In the genomic region with DNA sequence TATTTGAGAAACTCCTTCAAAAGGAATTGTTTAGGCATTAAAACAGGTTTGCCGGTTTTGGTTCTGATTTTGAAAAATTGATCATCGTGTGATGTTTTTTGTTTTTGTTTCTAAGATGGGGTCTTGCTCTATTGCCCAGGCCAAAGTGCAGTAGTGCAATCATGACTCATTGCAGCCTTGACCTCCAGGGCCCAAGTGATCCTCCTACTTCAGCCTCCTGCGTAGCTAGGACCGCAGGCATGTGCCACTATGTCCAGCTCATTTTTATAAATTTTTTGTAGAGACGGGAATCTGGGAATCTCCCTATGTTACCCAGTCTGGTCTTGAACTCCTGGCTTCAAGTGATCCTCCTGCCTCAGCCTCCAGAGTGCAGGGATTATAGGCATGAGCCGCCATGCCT, we compare ENCODE assay signal across 27 cellular contexts.
"Had no signal": no experiment of that assay in that cellular context is flagged by ENCODE, and none has a peak within 500 bp of the region (broad histone marks: within the 10 kb centered on the region; RNA-seq: fewer than 3 reads in every experiment).

No MANE protein-coding gene starts in this region.

- H3K27me3 ChIP-seq: heart left ventricle, left lung, neural progenitor cell, ovary, sigmoid colon, spleen, suprapubic skin, tibial artery, uterus had no signal

- H3K27me3 Mint-ChIP-seq: naive B cell; stimulated activated naive CD8-positive, alpha-beta T cell treated with anti-CD3 and anti-CD28 coated beads, Interleukin-15, Interleukin-2, amounts not matched to agents 100 ng/mL and 50 ng/mL, for 24 hours; type B pancreatic cell had no signal

- H3K9me3 Mint-ChIP-seq: immature natural killer cell; naive B cell; natural killer cell; stimulated activated effector memory CD8-positive, alpha-beta T cell treated with anti-CD3 and anti-CD28 coated beads, Interleukin-12 subunit alpha, Interleukin-12 subunit beta, amount 100 ng/mL, for 72 hours; stimulated activated naive CD8-positive, alpha-beta T cell treated with anti-CD3 and anti-CD28 coated beads, Interleukin-15, Interleukin-2, amounts not matched to agents 100 ng/mL and 50 ng/mL, for 24 hours; type B pancreatic cell had no signal

- H3K36me3 Mint-ChIP-seq: natural killer cell had no signal

- H3K4me1 ChIP-seq: uterus had no signal

- H3K36me3 ChIP-seq: heart left ventricle, left lung, neural progenitor cell, ovary, sigmoid colon, spleen, suprapubic skin, thoracic aorta, tibial artery, uterus had no signal

- H3K27ac Mint-ChIP-seq: immature natural killer cell; mesothelial cell of epicardium; nephron progenitor cell; neural progenitor cell; stimulated activated effector memory CD8-positive, alpha-beta T cell treated with anti-CD3 and anti-CD28 coated beads, Interleukin-12 subunit alpha, Interleukin-12 subunit beta, amount 100 ng/mL, for 72 hours; stimulated activated naive CD8-positive, alpha-beta T cell treated with anti-CD3 and anti-CD28 coated beads, Interleukin-15, Interleukin-2, amounts not matched to agents 100 ng/mL and 50 ng/mL, for 24 hours had no signal

- H3K9ac ChIP-seq: neural progenitor cell had no signal

- H3K27ac ChIP-seq: heart left ventricle, left lung, neural progenitor cell, ovary, psoas muscle, sigmoid colon, spleen, suprapubic skin, thoracic aorta, tibial artery, uterus had no signal

- H3K4me3 Mint-ChIP-seq: immature natural killer cell; mesothelial cell of epicardium; naive B cell; natural killer cell; nephron progenitor cell; neural progenitor cell; stimulated activated effector memory CD8-positive, alpha-beta T cell treated with anti-CD3 and anti-CD28 coated beads, Interleukin-12 subunit alpha, Interleukin-12 subunit beta, amount 100 ng/mL, for 72 hours; stimulated activated naive CD8-positive, alpha-beta T cell treated with anti-CD3 and anti-CD28 coated beads, Interleukin-15, Interleukin-2, amounts not matched to agents 100 ng/mL and 50 ng/mL, for 24 hours; type B pancreatic cell had no signal

- H3K4me3 ChIP-seq: heart left ventricle, left lung, lung, neural progenitor cell, ovary, psoas muscle, sigmoid colon, spleen, suprapubic skin, thoracic aorta, tibial artery, uterus had no signal

- H3K9me3 ChIP-seq: heart left ventricle, left lung, ovary, psoas muscle, sigmoid colon, spleen, suprapubic skin, thoracic aorta, tibial artery, uterus had no signal

- DNase-seq: heart left ventricle; hypothalamus; immature natural killer cell; kidney; left colon; left lung; mesendoderm; naive B cell; natural killer cell; nephron progenitor cell; ovary; psoas muscle; sigmoid colon; small intestine; spleen; stimulated activated CD4-positive, alpha-beta T cell treated with anti-CD3 and anti-CD28 coated beads, Interleukin-4, amount 100 ng/mL, for 24 hours; stimulated activated naive CD4-positive, alpha-beta T cell; tibial artery; uterus had no signal

- ATAC-seq: heart left ventricle; left colon; left lung; natural killer cell; psoas muscle; stimulated activated effector memory CD8-positive, alpha-beta T cell treated with anti-CD3 and anti-CD28 coated beads, Interleukin-12 subunit alpha, Interleukin-12 subunit beta, amount 100 ng/mL, for 72 hours had no signal
